In genomic region chr5:177494356-177495195, GRCh38 we compare ENCODE assay signal across 8 cellular contexts. TPM values are rescaled to one million over a fixed set of nuclear protein-coding genes. Genes with fewer than 3 reads are reported as not detected.
DNase-seq lines count a peak whose midpoint lies in the region; TF ChIP-seq lines count a peak whose summit lies in the region.

No MANE protein-coding gene starts in this region.

- H3K27ac Mint-ChIP-seq in T-helper 1 cell treated with Interleukin-12 subunit alpha and Interleukin-12 subunit beta and Interleukin-4 antibody, amounts not matched to agents 30 μg/mL and 1 μg/mL, for 36 hours, result peak overlapping the region; percentile 77
- no peak overlapping the region for H3K27ac Mint-ChIP-seq in Caco-2 (ENCODE audit: unreplicated experiment)

- intact Hi-C loops in OCI-LY7 (cut with micrococcal nuclease; ENCODE audit: unreplicated experiment), result no loop called here
- intact Hi-C loops in breast epithelium (cut with DNase I; ENCODE audit: low total_unique reads), result loop anchor here (1.0 kb wide), 1 partner anchor 37 kb away; no protein-coding TSS in a partner anchor
- intact Hi-C loops in testis (cut with DNase I; ENCODE audit: low total_unique reads), result no loop called here
- intact Hi-C loops in Caco-2 (cut with micrococcal nuclease; ENCODE audit: unreplicated experiment), result no loop called here

- TF ChIP-seq CTCF in OCI-LY7 (conservative IDR thresholded peaks at IDR 0.05; ENCODE audit: low read length) (peak; percentile 56), breast epithelium (IDR thresholded peaks at IDR 0.05) (no peak), testis (IDR thresholded peaks at IDR 0.05) (no peak), Caco-2 (IDR thresholded peaks at IDR 0.05; ENCODE audit: insufficient read depth in 1 of 2, low read depth in 1 of 2, low read length in 1 of 2, severe bottlenecking in 1 of 2, unreplicated experiment in 1 of 2) (no peak)

- CTCF ChIA-PET in OCI-LY7 (lab: Charles Lee; ENCODE audit: unreplicated experiment), result interaction anchor here (0.6 to 1.1 kb wide), 3 partner anchors 15 to 37 kb away, joined by 3 to 5 read pairs (median 3); partner anchors contain the start of gene DOK3
- CTCF ChIA-PET in Caco-2 (lab: Charles Lee), result interaction anchor here (0.7 to 1.1 kb wide), 3 partner anchors 22 to 739 kb away, joined by 3 to 5 read pairs (median 3); no protein-coding TSS in a partner anchor

- peaks cover 17% of the 10 kb centered on the region for H3K27me3 Mint-ChIP-seq in T-helper 1 cell treated with Interleukin-12 subunit alpha and Interleukin-12 subunit beta and Interleukin-4 antibody, amounts not matched to agents 30 μg/mL and 1 μg/mL, for 36 hours (ENCODE audit: low read depth)
- peaks cover 9% of the 10 kb centered on the region for H3K27me3 Mint-ChIP-seq in Caco-2 (ENCODE audit: insufficient read depth, unreplicated experiment)

- H2AFZ ChIP-seq in OCI-LY7 (ENCODE audit: low read length), result no peak overlapping the region

- peaks cover 25% of the 10 kb centered on the region for H3K4me1 Mint-ChIP-seq in T-helper 1 cell treated with Interleukin-12 subunit alpha and Interleukin-12 subunit beta and Interleukin-4 antibody, amounts not matched to agents 30 μg/mL and 1 μg/mL, for 36 hours (ENCODE audit: low read depth)
- H3K4me1 Mint-ChIP-seq in Caco-2 (ENCODE audit: low read depth, unreplicated experiment), result peaks cover 20% of the 10 kb centered on the region

- no peak overlapping the region for H3K4me3 Mint-ChIP-seq in T-helper 1 cell treated with Interleukin-12 subunit alpha and Interleukin-12 subunit beta and Interleukin-4 antibody, amounts not matched to agents 30 μg/mL and 1 μg/mL, for 36 hours
- no peak overlapping the region for H3K4me3 Mint-ChIP-seq in Caco-2 (ENCODE audit: unreplicated experiment)

- no peak for DNase-seq in T-helper 1 cell
- peak; percentile 57 for DNase-seq in OCI-LY7 (ENCODE audit: low spot score)
- no peak for DNase-seq in breast epithelium (ENCODE audit: low spot score in 2 of 2)
- DNase-seq in left kidney (ENCODE audit: low read depth, low spot score), result peak; percentile 78
- no peak for DNase-seq in testis
- no peak for DNase-seq in Caco-2
- DNase-seq in NCI-H2107 treated with DMSO at 0.1 percent for 48 hours (lab: John Stamatoyannopoulos, UW; ENCODE audit: unreplicated experiment), result no peak

- H3K4me3 ChIP-seq in OCI-LY7 (ENCODE audit: low read depth, low read length, poor library complexity, severe bottlenecking) (no peak overlapping the region), breast epithelium (peak overlapping the region; percentile 2 to 75 (median 74)), testis (no peak overlapping the region), Caco-2 (ENCODE audit: low read depth, low read length) (no peak overlapping the region)

- no peaks in the 10 kb centered on the region for H3K79me2 ChIP-seq in OCI-LY7 (ENCODE audit: insufficient read depth, low read depth, low read length)

- H3K9me3 Mint-ChIP-seq in T-helper 1 cell treated with Interleukin-12 subunit alpha and Interleukin-12 subunit beta and Interleukin-4 antibody, amounts not matched to agents 30 μg/mL and 1 μg/mL, for 36 hours, result no peaks in the 10 kb centered on the region
- H3K9me3 Mint-ChIP-seq in Caco-2 (ENCODE audit: unreplicated experiment), result no peaks in the 10 kb centered on the region

- H3K9me3 ChIP-seq in OCI-LY7 (ENCODE audit: low read length) (no peaks in the 10 kb centered on the region), breast epithelium (no peaks in the 10 kb centered on the region), testis (no peaks in the 10 kb centered on the region), Caco-2 (no peaks in the 10 kb centered on the region)

- POLR2A ChIA-PET in OCI-LY7 (lab: Charles Lee), result interaction anchor here (0.6 to 0.7 kb wide), 3 partner anchors 12 to 138 kb away, joined by 3 read pairs; partner anchors contain the start of gene DDX41
- POLR2A ChIA-PET in Caco-2 (lab: Charles Lee), result no interaction called here

- peak overlapping the region; percentile 96 for H3K4me2 ChIP-seq in OCI-LY7 (ENCODE audit: low read length)

- H4K20me1 ChIP-seq in OCI-LY7 (ENCODE audit: insufficient read depth, low read length), result peaks cover 6% of the 10 kb centered on the region; the same call in 1 of the 2 replicates

- H3K27ac ChIP-seq in OCI-LY7 (ENCODE audit: low read depth, low read length, poor library complexity, severe bottlenecking) (peak overlapping the region; percentile 51), breast epithelium (peak overlapping the region; percentile 85 to 94), testis (peak overlapping the region; percentile 85 to 86)

- TF ChIP-seq POLR2A in breast epithelium (IDR thresholded peaks at IDR 0.05), result no peak
- TF ChIP-seq POLR2A in testis (IDR thresholded peaks at IDR 0.05), result no peak

- H3K27me3 ChIP-seq in breast epithelium, result no peaks in the 10 kb centered on the region
- H3K27me3 ChIP-seq in testis, result no peaks in the 10 kb centered on the region
- H3K27me3 ChIP-seq in Caco-2 (replicated peaks; ENCODE audit: control insufficient read depth, insufficient read depth, low read length), result no peaks in the 10 kb centered on the region

- BruUV-seq in OCI-LY7 (replicated peaks; lab: Mats Ljungman, UMichigan) (no TSS peak), Caco-2 (replicated peaks; lab: Mats Ljungman, UMichigan) (no TSS peak)

- H3K36me3 Mint-ChIP-seq in T-helper 1 cell treated with Interleukin-12 subunit alpha and Interleukin-12 subunit beta and Interleukin-4 antibody, amounts not matched to agents 30 μg/mL and 1 μg/mL, for 36 hours (ENCODE audit: low read depth), result peaks cover 7% of the 10 kb centered on the region
- H3K36me3 Mint-ChIP-seq in Caco-2 (ENCODE audit: insufficient read depth, unreplicated experiment), result peaks cover 36% of the 10 kb centered on the region

- H3K4me1 ChIP-seq in OCI-LY7 (ENCODE audit: insufficient read depth, low read length, poor library complexity, severe bottlenecking), result peaks cover 47% of the 10 kb centered on the region
- peaks cover 0 to 16% of the 10 kb centered on the region in 2 donors for H3K4me1 ChIP-seq in breast epithelium
- peaks cover 40% of the 10 kb centered on the region for H3K4me1 ChIP-seq in testis
- peaks cover 29% of the 10 kb centered on the region for H3K4me1 ChIP-seq in Caco-2

- H3K36me3 ChIP-seq in OCI-LY7 (ENCODE audit: insufficient read depth, low read length) (no peaks in the 10 kb centered on the region), breast epithelium (no peaks in the 10 kb centered on the region), testis (ENCODE audit: low read depth, missing control alignments) (no peaks in the 10 kb centered on the region), Caco-2 (ENCODE audit: control insufficient read depth, insufficient read depth, low read length) (peaks cover 4% of the 10 kb centered on the region)

- 55 to 64% methylated on average over 9 to 11 of the region's 11 CpGs for WGBS in testis, 2 donors

- no peaks in the 10 kb centered on the region for H3K9me2 ChIP-seq in OCI-LY7 (ENCODE audit: insufficient read depth, low read length)

RNA-seq across cellular contexts. Expression of gene PDLIM7, which starts 2.8 kb away (rescaled TPM):
- 38.8 and 41.4 TPM in 2 replicates for total RNA-seq in OCI-LY7 (2014; rRNA removed; shearing (Covaris generic))
- total RNA-seq in OCI-LY7 (2022) (58.0 and 78.9 TPM in 2 replicates), breast epithelium (10 to 100 TPM; 17.1 to 61.9 (median 42.6) TPM), testis (100 to 1,000 TPM in 1 of 2 donors, 10 to 100 TPM in 1; 90.5 to 118 TPM), Caco-2 (2022) (49.1 and 56.8 TPM in 2 replicates)
- polyA plus RNA-seq in testis (ENCODE audit: insufficient read depth, low read depth, low replicate concordance), result 72.2 TPM

RNA-seq across cellular contexts. Expression of gene DOK3, which starts 15.1 kb away (rescaled TPM):
- total RNA-seq in OCI-LY7 (2014; rRNA removed; shearing (Covaris generic)), result 186 and 197 TPM in 2 replicates
- 260 and 268 TPM in 2 replicates for total RNA-seq in OCI-LY7 (2022)
- 1 to 10 TPM; 1.6 to 7.2 (median 6.6) TPM for total RNA-seq in breast epithelium
- total RNA-seq in testis, result 10 to 100 TPM; 10.7 to 18.7 TPM
- polyA plus RNA-seq in testis (ENCODE audit: insufficient read depth, low read depth, low replicate concordance), result 10.4 TPM
- 7.9 and 10.1 TPM in 2 replicates for total RNA-seq in Caco-2 (2022)

RNA-seq across cellular contexts. Expression of gene DBN1, which starts 21.1 kb away (rescaled TPM):
- total RNA-seq in OCI-LY7 (2014; rRNA removed; shearing (Covaris generic)), result 11.7 and 17.4 TPM in 2 replicates
- total RNA-seq in OCI-LY7 (2022) (21.3 and 22.0 TPM in 2 replicates), breast epithelium (10 to 100 TPM; 30.7 to 94.6 (median 61.3) TPM), testis (10 to 100 TPM; 69.6 to 83.1 TPM), Caco-2 (2022) (139 and 144 TPM in 2 replicates)
- 50.5 TPM for polyA plus RNA-seq in testis (ENCODE audit: insufficient read depth, low read depth, low replicate concordance)

RNA-seq across cellular contexts. Expression of gene DDX41, which starts 22.2 kb away (rescaled TPM):
- total RNA-seq in OCI-LY7 (2014; rRNA removed; shearing (Covaris generic)), result 216 and 224 TPM in 2 replicates
- 145 and 169 TPM in 2 replicates for total RNA-seq in OCI-LY7 (2022)
- 100 to 1,000 TPM in 2 of 3 donors, 10 to 100 TPM in 1; 76.0 to 110 (median 103) TPM for total RNA-seq in breast epithelium
- total RNA-seq in testis, result 100 to 1,000 TPM; 193 to 197 TPM
- 99.1 TPM for polyA plus RNA-seq in testis (ENCODE audit: insufficient read depth, low read depth, low replicate concordance)
- 116 and 137 TPM in 2 replicates for total RNA-seq in Caco-2 (2022)

RNA-seq across cellular contexts. Expression of gene PRR7, which starts 48.0 kb away (rescaled TPM):
- 7.0 and 13.6 TPM in 2 replicates for total RNA-seq in OCI-LY7 (2014; rRNA removed; shearing (Covaris generic))
- total RNA-seq in OCI-LY7 (2022) (12.5 and 12.8 TPM in 2 replicates), breast epithelium (1 to 10 TPM in 2 of 3 donors, under 1 TPM in 1; 0.48 to 2.0 (median 1.3) TPM), testis (10 to 100 TPM; 19.9 to 23.2 TPM), Caco-2 (2022) (4.7 and 5.7 TPM in 2 replicates)
- 2.8 TPM for polyA plus RNA-seq in testis (ENCODE audit: insufficient read depth, low read depth, low replicate concordance)

Comparison
In these comparisons a context has a peak if more than half of its experiments do, and no peak if none do; other contexts are left out.
1. DNase-seq: peak in OCI-LY7 (single experiment) and left kidney (single experiment); none in T-helper 1 cell (0 of 5), breast epithelium (0 of 2), testis (single experiment), Caco-2 (0 of 2) and NCI-H2107 treated with DMSO at 0.1 percent for 48 hours (single experiment).
2. H3K4me3 ChIP-seq: peak in breast epithelium (3 of 3); none in OCI-LY7 (single experiment), testis (0 of 2) and Caco-2 (single experiment).
3. RNA of gene DOK3, which starts 15.1 kb away (total RNA-seq): 186 to 268 TPM in OCI-LY7; 10.7 to 18.7 TPM in testis, 7.9 to 10.1 TPM in Caco-2 and 1.6 to 7.2 TPM in breast epithelium; every median in the first group is over 4 times any median in the second.
4. Peak in every context shown above with its lines, with median percentiles within 50 percentile points of each other: H3K27ac ChIP-seq.